In genomic region chr7:74271742-74272141, GRCh38 we compare ENCODE assay signal across 1 cellular context.
TF ChIP-seq lines count a peak whose summit lies in the region.

No MANE protein-coding gene starts in this region.

TF ChIP-seq in GM23338, 12 proteins besides CTCF, POLR2A, EP300 and RAD21 (continued from another document):
- TF ChIP-seq ZNF462 (CRISPR knock-in tag; IDR thresholded peaks at IDR 0.05), result no peak
TF ChIP-seq in GM23338: peak in this region for 0.
